Comparison of ENCODE assay signal across 32 cellular contexts in the genomic region with DNA sequence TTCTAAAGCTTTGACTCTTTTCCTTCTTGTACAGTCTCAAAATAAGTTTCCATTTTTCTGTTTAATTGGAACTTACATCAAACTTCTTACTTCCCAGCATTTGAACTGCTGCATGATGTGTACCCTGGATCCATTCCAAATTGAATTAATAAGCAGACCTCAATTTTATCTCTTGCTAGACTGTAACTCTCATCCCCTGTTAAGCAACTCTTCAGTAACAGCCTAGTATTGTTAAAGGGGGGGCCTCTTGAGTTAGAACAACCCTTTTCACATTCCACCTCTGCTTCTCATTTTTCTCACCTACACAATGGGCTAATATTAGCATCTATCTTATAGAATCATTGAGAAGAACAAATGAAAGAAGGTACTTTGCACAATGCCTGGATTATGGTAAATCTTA.
"Had no signal": no experiment of that assay in that cellular context is flagged by ENCODE, and none has a peak within 500 bp of the region (broad histone marks: within the 10 kb centered on the region; RNA-seq: fewer than 3 reads in every experiment).

No MANE protein-coding gene starts in this region.

- ATAC-seq: activated naive CD4-positive, alpha-beta T cell treated with anti-CD3 and anti-CD28 coated beads, Interleukin-2, amount 50 U/mL, for 72 hours; activated T-cell treated with anti-CD3 and anti-CD28 coated beads, Interleukin-2, amount 50 U/mL, for 72 hours; esophagus mucosa; gastrocnemius medialis; left lung; stimulated activated memory B cell treated with anti-CD40 and anti-IgM and Interleukin-4, amounts not matched to agents 10 μg/mL and 1 μg/mL and 100 μg/mL, for 72 hours; stimulated activated naive CD8-positive, alpha-beta T cell treated with anti-CD3 and anti-CD28 coated beads, Interleukin-15, amount 100 ng/mL, for 72 hours had no signal

- H3K4me1 ChIP-seq: gastrocnemius medialis, left lung, sigmoid colon, uterus had no signal

- H3K9me3 ChIP-seq: gastrocnemius medialis, left lung, neutrophil, sigmoid colon, uterus had no signal

- H3K27me3 Mint-ChIP-seq: brain; naive B cell; stimulated activated memory B cell treated with anti-CD40 and anti-IgM and Interleukin-4, amounts not matched to agents 10 μg/mL and 1 μg/mL and 100 μg/mL, for 72 hours; stimulated activated naive CD8-positive, alpha-beta T cell treated with anti-CD3 and anti-CD28 coated beads, Interleukin-15, amount 100 ng/mL, for 72 hours; type B pancreatic cell had no signal

- DNase-seq: activated CD4-positive, alpha-beta T cell treated with anti-CD3 and anti-CD28 coated beads for 4 hours; activated CD4-positive, alpha-beta T cell treated with anti-CD3 and anti-CD28 coated beads, Interleukin-2, amount 50 U/mL, for 4 hours; activated naive CD4-positive, alpha-beta T cell; activated T-cell treated with anti-CD3 and anti-CD28 coated beads for 4 hours; activated T-cell treated with anti-CD3 and anti-CD28 coated beads, Interleukin-2, amount 50 U/mL, for 72 hours; anterior cingulate cortex; endodermal cell; gastrocnemius medialis; glutamatergic neuron; hippocampal formation; left lung; mammary epithelial cell; naive B cell; nephron progenitor cell; retina; sigmoid colon; small intestine; stimulated activated CD4-positive, alpha-beta T cell treated with anti-CD3 and anti-CD28 coated beads, Interleukin-1b, Interleukin-23, amount 100 ng/mL, for 48 hours; stimulated activated CD4-positive, alpha-beta T cell treated with anti-CD3 and anti-CD28 coated beads, Interleukin-4, amount 100 ng/mL, for 4 hours; stimulated activated CD8-positive, alpha-beta memory T cell treated with anti-CD3 and anti-CD28 coated beads, Interleukin-4, amount 100 ng/mL, for 48 hours; stimulated activated naive CD8-positive, alpha-beta T cell treated with anti-CD3 and anti-CD28 coated beads, Interleukin-15, amount 100 ng/mL, for 72 hours; substantia nigra; T-helper 9 cell; uterus had no signal

- H3K27ac ChIP-seq: gastrocnemius medialis, left lung, neutrophil, sigmoid colon, uterus, VCaP had no signal

- H3K4me3 ChIP-seq: gastrocnemius medialis, left lung, sigmoid colon, uterus had no signal

- H3K27ac Mint-ChIP-seq: activated naive CD4-positive, alpha-beta T cell treated with anti-CD3 and anti-CD28 coated beads, Interleukin-2, amount 50 U/mL, for 72 hours; activated T-cell treated with anti-CD3 and anti-CD28 coated beads, Interleukin-2, amount 50 U/mL, for 72 hours; brain; endodermal cell; naive B cell; stimulated activated memory B cell treated with anti-CD40 and anti-IgM and Interleukin-4, amounts not matched to agents 10 μg/mL and 1 μg/mL and 100 μg/mL, for 72 hours; stimulated activated naive CD8-positive, alpha-beta T cell treated with anti-CD3 and anti-CD28 coated beads, Interleukin-15, amount 100 ng/mL, for 72 hours; T-helper 1 cell treated with Interleukin-12 subunit alpha and Interleukin-12 subunit beta and Interleukin-4 antibody, amounts not matched to agents 30 μg/mL and 1 μg/mL, for 36 hours; type B pancreatic cell had no signal

- H3K36me3 Mint-ChIP-seq: activated naive CD4-positive, alpha-beta T cell treated with anti-CD3 and anti-CD28 coated beads, Interleukin-2, amount 50 U/mL, for 72 hours; brain; naive B cell; stimulated activated memory B cell treated with anti-CD40 and anti-IgM and Interleukin-4, amounts not matched to agents 10 μg/mL and 1 μg/mL and 100 μg/mL, for 72 hours; type B pancreatic cell had no signal

- H3K9me3 Mint-ChIP-seq: brain; endodermal cell; nephron progenitor cell; stimulated activated memory B cell treated with anti-CD40 and anti-IgM and Interleukin-4, amounts not matched to agents 10 μg/mL and 1 μg/mL and 100 μg/mL, for 72 hours; type B pancreatic cell had no signal

- H3K36me3 ChIP-seq: gastrocnemius medialis, left lung, neutrophil, sigmoid colon, uterus had no signal

- H3K4me1 Mint-ChIP-seq: endodermal cell; naive B cell; stimulated activated memory B cell treated with anti-CD40 and anti-IgM and Interleukin-4, amounts not matched to agents 10 μg/mL and 1 μg/mL and 100 μg/mL, for 72 hours; stimulated activated naive CD8-positive, alpha-beta T cell treated with anti-CD3 and anti-CD28 coated beads, Interleukin-15, amount 100 ng/mL, for 72 hours had no signal

- H3K27me3 ChIP-seq: gastrocnemius medialis, left lung, neutrophil, sigmoid colon, uterus had no signal

- H3K4me3 Mint-ChIP-seq: activated T-cell treated with anti-CD3 and anti-CD28 coated beads, Interleukin-2, amount 50 U/mL, for 72 hours; brain; endodermal cell; naive B cell; nephron progenitor cell; stimulated activated memory B cell treated with anti-CD40 and anti-IgM and Interleukin-4, amounts not matched to agents 10 μg/mL and 1 μg/mL and 100 μg/mL, for 72 hours; stimulated activated naive CD8-positive, alpha-beta T cell treated with anti-CD3 and anti-CD28 coated beads, Interleukin-15, amount 100 ng/mL, for 72 hours; T-helper 1 cell treated with Interleukin-12 subunit alpha and Interleukin-12 subunit beta and Interleukin-4 antibody, amounts not matched to agents 30 μg/mL and 1 μg/mL, for 36 hours; type B pancreatic cell had no signal
